In the genomic region with DNA sequence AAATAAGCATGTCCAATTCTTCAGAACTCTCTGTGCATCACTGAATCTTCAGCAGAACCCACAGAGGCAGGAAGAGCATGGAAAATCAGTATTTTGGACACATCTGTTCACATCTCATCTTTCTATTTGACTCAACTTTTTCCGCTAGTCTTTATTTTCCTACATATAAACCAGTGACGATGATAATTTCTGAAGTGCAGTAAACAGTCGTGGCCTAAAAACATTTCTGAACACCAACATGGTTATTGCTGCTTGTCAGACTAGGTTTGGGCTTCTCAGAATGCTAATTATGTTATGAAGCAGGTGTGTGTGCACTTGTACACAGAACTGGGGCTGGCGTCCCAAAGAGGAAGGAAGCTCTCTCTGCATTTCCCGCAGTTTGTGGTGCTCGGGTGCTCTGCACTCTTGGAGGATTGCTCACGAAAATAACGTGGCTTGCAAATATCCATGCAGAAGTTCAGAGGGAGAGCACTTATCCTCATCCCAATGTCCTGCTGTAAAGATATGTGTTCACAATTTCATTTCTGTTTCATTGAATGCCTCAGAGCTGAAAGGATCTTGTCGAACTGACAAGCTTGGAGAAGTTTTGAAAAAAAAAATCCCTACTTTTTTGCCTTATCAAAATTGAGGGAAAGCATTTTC, we compare ENCODE assay signal across 17 cellular contexts. TPM values are rescaled to one million over a fixed set of nuclear protein-coding genes. Genes with fewer than 3 reads are reported as not detected.
DNase-seq lines count a peak whose midpoint lies in the region; ATAC-seq lines count a peak whose summit lies in the region.
"Had no signal": no experiment of that assay in that cellular context is flagged by ENCODE, and none has a peak within 500 bp of the region (broad histone marks: within the 10 kb centered on the region; RNA-seq: fewer than 3 reads in every experiment).

No MANE protein-coding gene starts in this region.

- no peaks in the 10 kb centered on the region for H3K36me3 Mint-ChIP-seq in T-helper 1 cell treated with Interleukin-12 subunit alpha and Interleukin-12 subunit beta and Interleukin-4 antibody, amounts not matched to agents 30 μg/mL and 1 μg/mL, for 36 hours (ENCODE audit: low read depth)
- H3K36me3 Mint-ChIP-seq in natural killer cell treated with Interleukin-12 subunit alpha and Interleukin-12 subunit beta and Interleukin-15 and Interleukin-18, amount 100 ng/mL, for 72 hours: no peaks in the 10 kb centered on the region
- H3K36me3 Mint-ChIP-seq: CD14-positive monocyte had no signal

- H4K20me1 ChIP-seq in BLaER1 treated with 17β-estradiol and CSF1 and Interleukin-3, amounts not matched to agents 10 nM and 100 nM: no peaks in the 10 kb centered on the region; a peak in 1 of 22 replicates

- H3K27ac ChIP-seq in BLaER1 treated with 17β-estradiol and CSF1 and Interleukin-3, amounts not matched to agents 10 nM and 100 nM: no peak overlapping the region
- H3K27ac ChIP-seq: body of pancreas, KMS-11, neural progenitor cell had no signal

- H3K27me3 Mint-ChIP-seq in T-helper 1 cell treated with Interleukin-12 subunit alpha and Interleukin-12 subunit beta and Interleukin-4 antibody, amounts not matched to agents 30 μg/mL and 1 μg/mL, for 36 hours (ENCODE audit: low read depth): no peaks in the 10 kb centered on the region
- H3K27me3 Mint-ChIP-seq in natural killer cell treated with Interleukin-12 subunit alpha and Interleukin-12 subunit beta and Interleukin-15 and Interleukin-18, amount 100 ng/mL, for 72 hours: peaks cover 0 to 6% of the 10 kb centered on the region in 2 donors

- peak overlapping the region; percentile 33 for H3K27ac Mint-ChIP-seq in T-helper 1 cell treated with Interleukin-12 subunit alpha and Interleukin-12 subunit beta and Interleukin-4 antibody, amounts not matched to agents 30 μg/mL and 1 μg/mL, for 36 hours
- no peak overlapping the region for H3K27ac Mint-ChIP-seq in natural killer cell treated with Interleukin-12 subunit alpha and Interleukin-12 subunit beta and Interleukin-15 and Interleukin-18, amount 100 ng/mL, for 72 hours
- H3K27ac Mint-ChIP-seq: CD14-positive monocyte had no signal

- no peaks in the 10 kb centered on the region for H3K36me3 ChIP-seq in BLaER1 treated with 17β-estradiol and CSF1 and Interleukin-3, amounts not matched to agents 10 nM and 100 nM
- H3K36me3 ChIP-seq: neural progenitor cell had no signal

- DNase-seq in SKM-1 treated with dmso at 0.1 percent for 144 hours (lab: John Stamatoyannopoulos, UW; ENCODE audit: unreplicated experiment): peak; percentile 22
- no peak for DNase-seq in SKM-1 (lab: John Stamatoyannopoulos, UW; ENCODE audit: unreplicated experiment)
- peak; percentile 14 for DNase-seq in dermis blood vessel endothelial cell
- no peak for DNase-seq in NCI-H524 treated with DMSO at 0.1 percent for 48 hours (lab: John Stamatoyannopoulos, UW)
- no peak for DNase-seq in natural killer cell treated with Interleukin-12 subunit alpha and Interleukin-12 subunit beta and Interleukin-15 and Interleukin-18, amount 100 ng/mL, for 72 hours (ENCODE audit: low spot score)
- DNase-seq: activated gamma-delta T cell, body of pancreas, DMS53, NCI-H69 had no signal

- H3K9me3 ChIP-seq in BLaER1 treated with 17β-estradiol and CSF1 and Interleukin-3, amounts not matched to agents 10 nM and 100 nM (replicated peaks in 1 of 11): no peaks in the 10 kb centered on the region; a peak in 2 of 22 replicates
- H3K9me3 ChIP-seq: body of pancreas had no signal

- peaks cover 9 to 27% (median 16%) of the 10 kb centered on the region in 10 experiments; a peak in 16 of 20 replicates for H3K4me1 ChIP-seq in BLaER1 treated with 17β-estradiol and CSF1 and Interleukin-3, amounts not matched to agents 10 nM and 100 nM
- H3K4me1 ChIP-seq: body of pancreas had no signal

- ATAC-seq in HG03378 (IDR thresholded peaks at IDR 0.05; ENCODE audit: unreplicated experiment): no peak
- no peak for ATAC-seq in natural killer cell treated with Interleukin-12 subunit alpha and Interleukin-12 subunit beta and Interleukin-15 and Interleukin-18, amount 100 ng/mL, for 72 hours
- ATAC-seq: body of pancreas had no signal

- no peak overlapping the region for H3K4me3 Mint-ChIP-seq in T-helper 1 cell treated with Interleukin-12 subunit alpha and Interleukin-12 subunit beta and Interleukin-4 antibody, amounts not matched to agents 30 μg/mL and 1 μg/mL, for 36 hours
- no peak overlapping the region for H3K4me3 Mint-ChIP-seq in natural killer cell treated with Interleukin-12 subunit alpha and Interleukin-12 subunit beta and Interleukin-15 and Interleukin-18, amount 100 ng/mL, for 72 hours
- H3K4me3 Mint-ChIP-seq: CD14-positive monocyte, neural progenitor cell had no signal

- H3K4me2 ChIP-seq in BLaER1 treated with 17β-estradiol and CSF1 and Interleukin-3, amounts not matched to agents 10 nM and 100 nM: peak overlapping the region; percentile 0 to 61 (median 48); a peak in 19 of 22 replicates
- H3K4me2 ChIP-seq: KMS-11, neural progenitor cell had no signal

- H3K4me1 Mint-ChIP-seq in T-helper 1 cell treated with Interleukin-12 subunit alpha and Interleukin-12 subunit beta and Interleukin-4 antibody, amounts not matched to agents 30 μg/mL and 1 μg/mL, for 36 hours (ENCODE audit: low read depth): peaks cover 9% of the 10 kb centered on the region
- H3K4me1 Mint-ChIP-seq in natural killer cell treated with Interleukin-12 subunit alpha and Interleukin-12 subunit beta and Interleukin-15 and Interleukin-18, amount 100 ng/mL, for 72 hours (ENCODE audit: low read depth in 2 of 2): no peaks in the 10 kb centered on the region

- H3K4me3 ChIP-seq in BLaER1 treated with 17β-estradiol and CSF1 and Interleukin-3, amounts not matched to agents 10 nM and 100 nM: no peak overlapping the region
- H3K4me3 ChIP-seq: body of pancreas, neural progenitor cell had no signal

- no peaks in the 10 kb centered on the region for H3K27me3 ChIP-seq in BLaER1 treated with 17β-estradiol and CSF1 and Interleukin-3, amounts not matched to agents 10 nM and 100 nM
- H3K27me3 ChIP-seq: body of pancreas had no signal

- H3K9me3 Mint-ChIP-seq in T-helper 1 cell treated with Interleukin-12 subunit alpha and Interleukin-12 subunit beta and Interleukin-4 antibody, amounts not matched to agents 30 μg/mL and 1 μg/mL, for 36 hours: no peaks in the 10 kb centered on the region
- H3K9me3 Mint-ChIP-seq in natural killer cell treated with Interleukin-12 subunit alpha and Interleukin-12 subunit beta and Interleukin-15 and Interleukin-18, amount 100 ng/mL, for 72 hours: no peaks in the 10 kb centered on the region
- H3K9me3 Mint-ChIP-seq: CD14-positive monocyte had no signal

- no peak overlapping the region for H3K9ac ChIP-seq in BLaER1 treated with 17β-estradiol and CSF1 and Interleukin-3, amounts not matched to agents 10 nM and 100 nM
- H3K9ac ChIP-seq: KMS-11, neural progenitor cell had no signal

RNA-seq across cellular contexts. Expression of a gene that starts 50.8 kb away (rescaled TPM):
- not detected in 2 replicates for total RNA-seq in dermis blood vessel endothelial cell
- not detected for total RNA-seq in natural killer cell treated with Interleukin-12 subunit alpha and Interleukin-12 subunit beta and Interleukin-15 and Interleukin-18, amount 100 ng/mL, for 72 hours
- total RNA-seq: A172, body of pancreas, pulmonary artery endothelial cell had no signal

Comparison
In these comparisons a context has a peak if more than half of its experiments do, and no peak if none do; other contexts are left out.
1. DNase-seq: peak in SKM-1 treated with dmso at 0.1 percent for 144 hours (single experiment) and dermis blood vessel endothelial cell (single experiment); none in SKM-1 (single experiment), NCI-H524 treated with DMSO at 0.1 percent for 48 hours (single experiment) and natural killer cell treated with Interleukin-12 subunit alpha and Interleukin-12 subunit beta and Interleukin-15 and Interleukin-18, amount 100 ng/mL, for 72 hours (single experiment).